In genomic region chr1:50983403-50983802, GRCh38 we compare ENCODE assay signal across 20 cellular contexts. TPM values are rescaled to one million over a fixed set of nuclear protein-coding genes. Genes with fewer than 3 reads are reported as not detected.
A peak's percentile ranks its signal among the peaks of the same experiment; 100 is the strongest.
DNase-seq lines count a peak whose midpoint lies in the region; ATAC-seq, FAIRE-seq and TF ChIP-seq lines count a peak whose summit lies in the region.
"Had no signal": no experiment of that assay in that cellular context is flagged by ENCODE, and none has a peak within 500 bp of the region (broad histone marks: within the 10 kb centered on the region; RNA-seq: fewer than 3 reads in every experiment).

No MANE protein-coding gene starts in this region.

- in situ Hi-C loops in Caki2 (cut with HindIII; ENCODE audit: low pct_unique_long_range_greater_than_20kb, low sequenced_read_pairs) (no loop called here), K562 (cut with MboI) (no loop called here)

- H3K27me3 ChIP-seq in K562 (ENCODE audit: control insufficient read depth in 2 of 2, insufficient read depth in 2 of 2, low read length in 2 of 2), result no peaks in the 10 kb centered on the region
- H3K27me3 ChIP-seq: body of pancreas had no signal

- no peaks in the 10 kb centered on the region for H3K36me3 ChIP-seq in K562 (ENCODE audit: control insufficient read depth, insufficient read depth, low read length)

- H2AFZ ChIP-seq in K562 (ENCODE audit: low read depth, low read length), result no peak overlapping the region

- H3K27ac ChIP-seq in K562 (ENCODE audit: extremely low read depth, low read depth, low read length), result no peak overlapping the region
- H3K27ac ChIP-seq: skin epidermis had no signal

- POLR2A ChIA-PET in HEK293T (lab: Yijun Ruan, JAX) (interaction anchor here (3.0 kb wide), 1 partner anchor 14 kb away, joined by 31 read pairs; the partner anchor contains the start of gene CDKN2C), K562 (lab: Yijun Ruan, JAX) (interaction anchor here (1.8 kb wide), 1 partner anchor 13 kb away, joined by 6 read pairs; the partner anchor contains the start of gene CDKN2C)

- intact Hi-C loops in K562 (cut with micrococcal nuclease), result no loop called here

- no peak for FAIRE-seq in K562 (lab: Jason Lieb, UNC)
- FAIRE-seq: colon, D721Med had no signal

- no peak for TF ChIP-seq POLR2A in K562 (conservative IDR thresholded peaks at IDR 0.05)

- no peak overlapping the region for H3K4me3 ChIP-seq in K562
- H3K4me3 ChIP-seq: body of pancreas, skin epidermis had no signal

- 7% methylated on average over 1 of the region's 1 CpG for WGBS in K562 (ENCODE audit: insufficient coverage, low coverage, missing lambda C conversion rate)

- no peaks in the 10 kb centered on the region for H3K9me1 ChIP-seq in K562 (ENCODE audit: control insufficient read depth, insufficient read depth, low read length)

- peaks cover 0 to 4% of the 10 kb centered on the region in 2 experiments; a peak in 2 of 5 replicates for H3K4me1 ChIP-seq in K562 (replicated peaks in 1 of 2; ENCODE audit: control insufficient read depth in 2 of 2, insufficient read depth in 2 of 2, low read length in 2 of 2)

- H3K9ac ChIP-seq in K562 (ENCODE audit: insufficient read depth in 1 of 2, low read depth in 2 of 2, low read length in 2 of 2), result no peak overlapping the region

- peaks cover 40% of the 10 kb centered on the region for H3K79me2 ChIP-seq in K562 (ENCODE audit: control insufficient read depth, insufficient read depth, low read length)

- H3K9me3 ChIP-seq in K562 (replicated peaks; ENCODE audit: control insufficient read depth, insufficient read depth, low read depth, low read length), result no peaks in the 10 kb centered on the region
- H3K9me3 ChIP-seq: body of pancreas had no signal

- DNase-seq in Caki2 (ENCODE audit: low read depth) (peak; percentile 41), HEK293T (ENCODE audit: extremely low spot score) (no peak), NCI-H69 (lab: John Stamatoyannopoulos, UW) (peak; percentile 95), K562 (ENCODE audit: extremely low read depth in 1 of 4, low spot score in 3 of 4) (no peak), mesenteric fat pad (ENCODE audit: low spot score) (no peak), dermis blood vessel endothelial cell (no peak)
- DNase-seq: activated CD4-positive, alpha-beta T cell treated with anti-CD3 and anti-CD28 coated beads for 1 hour; activated naive CD8-positive, alpha-beta T cell treated with anti-CD3 and anti-CD28 coated beads for 36 hours; AML-193; body of pancreas; mesenchymal stem cell; MM.1S; PC-3; posterior cingulate gyrus; stimulated activated CD4-positive, alpha-beta T cell treated with anti-CD3 and anti-CD28 coated beads, Interleukin-4, amount 100 ng/mL, for 24 hours had no signal

- ATAC-seq in K562 (no peak), GM18858 (IDR thresholded peaks at IDR 0.05; ENCODE audit: unreplicated experiment) (no peak), HG03097 (IDR thresholded peaks at IDR 0.05; ENCODE audit: low FRiP score, unreplicated experiment) (no peak)
- ATAC-seq: body of pancreas, PC-3 had no signal

- no peak for TF ChIP-seq CTCF in K562 (IDR thresholded peaks at IDR 0.05 in 2 of 3, conservative IDR thresholded peaks at IDR 0.05 in 1 of 3; ENCODE audit: insufficient read depth in 2 of 3, low read depth in 1 of 3, low read length in 3 of 3)

- no peaks in the 10 kb centered on the region for H4K20me1 ChIP-seq in K562 (replicated peaks; ENCODE audit: control insufficient read depth, insufficient read depth, low read length)

- CTCF ChIA-PET in HEK293T (lab: Yijun Ruan, JAX), result no interaction called here
- CTCF ChIA-PET in K562 (lab: Yijun Ruan, JAX; ENCODE audit: low intra/inter-chr PET ratio), result no interaction called here

- TF ChIP-seq RAD21 in K562 (CRISPR knock-in tag; conservative IDR thresholded peaks at IDR 0.05 in 1 of 2, IDR thresholded peaks at IDR 0.05 in 1 of 2), result no peak

- no peak overlapping the region for H3K4me2 ChIP-seq in K562 (ENCODE audit: insufficient read depth, low read length)

- TF ChIP-seq EP300 in K562 (IDR thresholded peaks at IDR 0.05; ENCODE audit: low read length), result no peak

- no TSS peak for BruUV-seq in K562 (replicated peaks; lab: Mats Ljungman, UMichigan)

TF ChIP-seq in HEK293T, 16 proteins besides CTCF, POLR2A, EP300 and RAD21:
- TF ChIP-seq PKNOX1 (IDR thresholded peaks at IDR 0.05) (peak; percentile 61; the same call in 1 of the 2 replicates), HDGF (IDR thresholded peaks at IDR 0.05; ENCODE audit: borderline replicate concordance) (no peak)

TF ChIP-seq in K562, 482 proteins besides CTCF, POLR2A, EP300 and RAD21 (continues in another document):
- TF ChIP-seq PBX2 (CRISPR knock-in tag; IDR thresholded peaks at IDR 0.05; ENCODE audit: low read depth) (no peak), PBX2 (tag; conservative IDR thresholded peaks at IDR 0.05; ENCODE audit: low read depth) (0 out of 2 replicates have a peak, but pooled peaks have one; percentile 16), MTA2 (IDR thresholded peaks at IDR 0.05; ENCODE audit: low read depth) (no peak)

RNA-seq across cellular contexts. Expression of gene CDKN2C, which starts 13.4 kb away (rescaled TPM):
- total RNA-seq in Caki2 (2014; rRNA removed; shearing (Covaris generic); ENCODE audit: low replicate concordance), result 123 and 136 TPM in 2 replicates
- total RNA-seq in K562 (2011; cell fraction: chromatin; rRNA removed; ENCODE audit: low replicate concordance), result 15.8 and 16.4 TPM in 2 replicates
- 19.7 and 20.7 TPM in 2 replicates for total RNA-seq in K562 (2011; cell fraction: nucleolus; rRNA removed)
- total RNA-seq in K562 (2011; cell fraction: nucleoplasm; rRNA removed), result 19.7 and 23.7 TPM in 2 replicates
- total RNA-seq in K562 (2014; rRNA removed) (74.3 and 82.0 TPM in 2 replicates), K562 (2014; rRNA removed; fragmentation: Illumina TruSeq; extraction: Trizol) (38.2 and 41.3 TPM in 2 replicates), K562 (2015; rRNA removed; fragmentation: Illumina TruSeq; extraction: Trizol) (64.5 and 67.1 TPM in 2 replicates), K562 (2021) (56.7 and 62.2 TPM in 2 replicates), mesenteric fat pad (33.1 TPM), dermis blood vessel endothelial cell (10.0 and 18.5 TPM in 2 replicates)
- polyA plus RNA-seq in K562 (2011; rRNA removed) (27.0 and 28.5 TPM in 2 replicates), K562 (2014; fragmentation: Illumina TruSeq; extraction: Trizol) (40.5 and 45.9 TPM in 2 replicates), K562 (2014; fragmentation: Nextera tagmentation; extraction: Ambion mirVana) (10 to 100 TPM; 11.9 to 18.2 TPM), K562 (2014; rRNA removed) (56.3 and 56.4 TPM in 2 replicates)
- 30.9 and 35.2 TPM in 2 replicates for polyA plus RNA-seq in K562 (2011; cell fraction: cytosol; rRNA removed)
- polyA plus RNA-seq in K562 (2011; cell fraction: nucleus; rRNA removed), result 17.3 and 17.5 TPM in 2 replicates
- polyA plus RNA-seq in K562 (2012), result 67.6 and 71.5 TPM in 2 replicates
- 25.9 and 29.4 TPM in 2 replicates for polyA minus RNA-seq in K562 (2011; rRNA and poly(A)+ RNA removed)
- polyA minus RNA-seq in K562 (2011; cell fraction: cytosol; rRNA and poly(A)+ RNA removed), result 17.3 and 18.8 TPM in 2 replicates
- 17.5 and 42.1 TPM in 2 replicates for polyA minus RNA-seq in K562 (2011; cell fraction: nucleus; rRNA and poly(A)+ RNA removed)

RNA-seq across cellular contexts. Expression of gene FAF1, which starts 23.3 kb away (rescaled TPM):
- total RNA-seq in Caki2 (2014; rRNA removed; shearing (Covaris generic); ENCODE audit: low replicate concordance), result 23.7 and 75.4 TPM in 2 replicates
- 281 and 434 TPM in 2 replicates for total RNA-seq in K562 (2011; cell fraction: chromatin; rRNA removed; ENCODE audit: low replicate concordance)
- total RNA-seq in K562 (2011; cell fraction: nucleolus; rRNA removed), result 44.0 and 67.8 TPM in 2 replicates
- total RNA-seq in K562 (2011; cell fraction: nucleoplasm; rRNA removed), result 165 and 180 TPM in 2 replicates
- total RNA-seq in K562 (2014; rRNA removed) (76.3 and 76.7 TPM in 2 replicates), K562 (2014; rRNA removed; fragmentation: Illumina TruSeq; extraction: Trizol) (225 and 267 TPM in 2 replicates), K562 (2015; rRNA removed; fragmentation: Illumina TruSeq; extraction: Trizol) (163 and 176 TPM in 2 replicates), K562 (2021) (186 and 190 TPM in 2 replicates), mesenteric fat pad (47.8 TPM), dermis blood vessel endothelial cell (56.5 and 70.6 TPM in 2 replicates)
- polyA plus RNA-seq in K562 (2011; rRNA removed) (88.2 and 118 TPM in 2 replicates), K562 (2014; fragmentation: Illumina TruSeq; extraction: Trizol) (186 and 212 TPM in 2 replicates), K562 (2014; fragmentation: Nextera tagmentation; extraction: Ambion mirVana) (10 to 100 TPM; 48.7 to 60.9 TPM), K562 (2014; rRNA removed) (78.9 and 92.7 TPM in 2 replicates)
- 12.0 and 44.0 TPM in 2 replicates for polyA plus RNA-seq in K562 (2011; cell fraction: cytosol; rRNA removed)
- polyA plus RNA-seq in K562 (2011; cell fraction: nucleus; rRNA removed), result 30.1 and 41.4 TPM in 2 replicates
- 144 and 167 TPM in 2 replicates for polyA plus RNA-seq in K562 (2012)
- 295 and 351 TPM in 2 replicates for polyA minus RNA-seq in K562 (2011; rRNA and poly(A)+ RNA removed)
- 85.8 and 99.9 TPM in 2 replicates for polyA minus RNA-seq in K562 (2011; cell fraction: cytosol; rRNA and poly(A)+ RNA removed)
- 46.4 and 174 TPM in 2 replicates for polyA minus RNA-seq in K562 (2011; cell fraction: nucleus; rRNA and poly(A)+ RNA removed)

Comparison
In these comparisons a context has a peak if more than half of its experiments do, and no peak if none do; other contexts are left out.
1. DNase-seq: peak in Caki2 (single experiment) and NCI-H69 (single experiment); none in HEK293T (single experiment), K562 (0 of 4), mesenteric fat pad (single experiment) and dermis blood vessel endothelial cell (single experiment).